ENCODE assay signal across 19 cellular contexts in genomic region chr2:8120979-8121825, GRCh38.
DNase-seq lines count a peak whose midpoint lies in the region; ATAC-seq and TF ChIP-seq lines count a peak whose summit lies in the region.
"Had no signal": no experiment of that assay in that cellular context is flagged by ENCODE, and none has a peak within 500 bp of the region (broad histone marks: within the 10 kb centered on the region; RNA-seq: fewer than 3 reads in every experiment).

No MANE protein-coding gene starts in this region.

- no peak for TF ChIP-seq CTCF in RWPE1 (conservative IDR thresholded peaks at IDR 0.05; ENCODE audit: low read depth)
- TF ChIP-seq CTCF in chondrocyte (IDR thresholded peaks at IDR 0.05): no peak
- no peak for TF ChIP-seq CTCF in right lobe of liver (IDR thresholded peaks at IDR 0.05)
- no peak for TF ChIP-seq CTCF in thyroid gland (IDR thresholded peaks at IDR 0.05)

- CTCF ChIA-PET in RWPE1 (lab: Yijun Ruan, JAX): no interaction called here

- H3K4me3 Mint-ChIP-seq in chondrocyte (ENCODE audit: unreplicated experiment): no peak overlapping the region

- no peaks in the 10 kb centered on the region for H3K27me3 Mint-ChIP-seq in chondrocyte (ENCODE audit: low read depth)

- H3K27ac ChIP-seq in RWPE1 (peak overlapping the region; percentile 77), right lobe of liver (peak overlapping the region; percentile 95 to 99 (median 99)), thyroid gland (peak overlapping the region; percentile 21 to 40 (median 34))
- H3K27ac ChIP-seq: neutrophil had no signal

- intact Hi-C loops in right lobe of liver (cut with DNase I) (no loop called here), thyroid gland (cut with DNase I) (no loop called here), posterior vena cava (cut with DNase I) (no loop called here)

- H3K27me3 ChIP-seq in right lobe of liver (no peaks in the 10 kb centered on the region), thyroid gland (no peaks in the 10 kb centered on the region)
- H3K27me3 ChIP-seq: BE2C, neutrophil had no signal

- 62% methylated on average over 9 of the region's 10 CpGs for WGBS in right lobe of liver (ENCODE audit: insufficient coverage, low coverage, low lambda C conversion rate, missing lambda C conversion rate)
- 65 to 76% methylated on average over 10 of the region's 10 CpGs for WGBS in thyroid gland, 2 donors

- H3K36me3 Mint-ChIP-seq in chondrocyte (ENCODE audit: low read depth): no peaks in the 10 kb centered on the region

- no peaks in the 10 kb centered on the region for H3K9me3 ChIP-seq in right lobe of liver
- no peaks in the 10 kb centered on the region for H3K9me3 ChIP-seq in thyroid gland
- H3K9me3 ChIP-seq: BE2C, mucosa of descending colon, neutrophil had no signal

- H3K4me1 Mint-ChIP-seq in chondrocyte (ENCODE audit: low read depth): peaks cover 39% of the 10 kb centered on the region

- H3K9me3 Mint-ChIP-seq in chondrocyte (ENCODE audit: low read depth): no peaks in the 10 kb centered on the region

- H3K4me3 ChIP-seq in right lobe of liver: no peak overlapping the region
- H3K4me3 ChIP-seq in thyroid gland (replicated peaks in 1 of 3): no peak overlapping the region
- H3K4me3 ChIP-seq: mucosa of descending colon had no signal

- peak; percentile 13 to 39 (median 19) for ATAC-seq in right lobe of liver
- ATAC-seq: HCT116 had no signal

- POLR2A ChIA-PET in RWPE1 (lab: Yijun Ruan, JAX; ENCODE audit: low non-redundant PET): interaction anchor here (0.7 kb wide), 2 partner anchors 12 to 199 kb away, joined by 3 to 6 read pairs; no protein-coding TSS in a partner anchor

- TF ChIP-seq POLR2A in right lobe of liver (IDR thresholded peaks at IDR 0.05) (peak; percentile 37), thyroid gland (IDR thresholded peaks at IDR 0.05) (no peak)

- H3K36me3 ChIP-seq in right lobe of liver (no peaks in the 10 kb centered on the region), thyroid gland (no peaks in the 10 kb centered on the region)
- H3K36me3 ChIP-seq: BE2C, neutrophil had no signal

- H3K27ac Mint-ChIP-seq in chondrocyte (ENCODE audit: unreplicated experiment): peak overlapping the region; percentile 90

- DNase-seq in RWPE1 (ENCODE audit: low spot score) (no peak), chondrocyte (ENCODE audit: low spot score) (no peak), right lobe of liver (no peak), thyroid gland (no peak), posterior vena cava (ENCODE audit: low spot score) (no peak), globus pallidus (ENCODE audit: low spot score) (no peak), SHP77 treated with DMSO at 0.1 percent for 48 hours (lab: John Stamatoyannopoulos, UW) (no peak)
- DNase-seq in activated CD4-positive, alpha-beta T cell treated with anti-CD3 and anti-CD28 coated beads, Interleukin-2, amount 50 U/mL, for 1 hour: no peak
- DNase-seq: activated effector memory CD4-positive, alpha-beta T cell treated with Interleukin-2 at 50 U/mL for 16 hours; amniotic stem cell; BE2C; GF-D8; Karpas-422; mucosa of descending colon; NCI-H1105; NCI-H526 treated with DMSO at 0.1 percent for 48 hours; stimulated activated CD4-positive, alpha-beta T cell treated with anti-CD3 and anti-CD28 coated beads, Interleukin-4, amount 100 ng/mL, for 24 hours had no signal

- H3K4me1 ChIP-seq in right lobe of liver (peaks cover 0 to 68% (median 22%) of the 10 kb centered on the region in 4 donors), thyroid gland (peaks cover 26 to 44% of the 10 kb centered on the region in 2 donors)
- H3K4me1 ChIP-seq: BE2C had no signal

Comparison
In these comparisons a context has a peak if more than half of its experiments do, and no peak if none do; other contexts are left out.
1. H3K27ac ChIP-seq: peak in every context shown above with its lines; median percentile 99 in right lobe of liver; 77 in RWPE1; 34 in thyroid gland.